5 cellular contexts compared by ENCODE assay signal in genomic region chrX:89215447-89215787, GRCh38.
DNase-seq lines count a peak whose midpoint lies in the region; ATAC-seq, FAIRE-seq and TF ChIP-seq lines count a peak whose summit lies in the region.
"Not testable (repeated sequence)": the region's sequence is repeated elsewhere in the genome, so short reads cannot be mapped to it uniquely, and the experiment has no call there.

No MANE protein-coding gene starts in this region.

- H3K9me3 Mint-ChIP-seq in nephron: not testable (repeated sequence)

- not testable (repeated sequence) for H3K27me3 ChIP-seq in hepatocyte; HepG2 (ENCODE audit: control insufficient read depth in 1 of 2, insufficient read depth in 2 of 2, low read length in 2 of 2)

- not testable (repeated sequence) for H3K4me1 Mint-ChIP-seq in nephron

- TF ChIP-seq CTCF in 22Rv1 (IDR thresholded peaks at IDR 0.05); hepatocyte (IDR thresholded peaks at IDR 0.05; ENCODE audit: poor library complexity); HepG2 (CRISPR knock-in tag; IDR thresholded peaks at IDR 0.05); nephron (IDR thresholded peaks at IDR 0.05; ENCODE audit: unreplicated experiment in 3 of 3): not testable (repeated sequence)

- peak overlapping the region in 2 of 3 experiments; percentile 15 to 84 for H3K27ac Mint-ChIP-seq in nephron

- not testable (repeated sequence) for H3K79me2 ChIP-seq in hepatocyte; HepG2 (ENCODE audit: insufficient read depth, low read length)

- WGBS in hepatocyte (ENCODE audit: low lambda C conversion rate, missing lambda C conversion rate): 60% methylated on average over 1 of the region's 1 CpG
- WGBS in HepG2 (ENCODE audit: low lambda C conversion rate): no CpG with 5 or more reads among the region's 1 CpG

- H4K20me1 ChIP-seq in hepatocyte (ENCODE audit: insufficient read depth, poor library complexity, severe bottlenecking); HepG2 (ENCODE audit: insufficient read depth, low read length): not testable (repeated sequence)

- not testable (repeated sequence) for H3K4me1 ChIP-seq in hepatocyte (ENCODE audit: insufficient read depth); HepG2 (ENCODE audit: insufficient read depth, low read length)

- DNase-seq in GM12891 (ENCODE audit: insufficient read length, low spot score); hepatocyte (ENCODE audit: low spot score); HepG2 (ENCODE audit: low spot score): not testable (repeated sequence)

- POLR2A ChIA-PET in HepG2 (lab: Yijun Ruan, JAX): not testable (repeated sequence)

- FAIRE-seq in GM12891 (lab: Jason Lieb, UNC): peak; percentile 28
- FAIRE-seq in HepG2 (lab: Jason Lieb, UNC): peak; percentile 71

- H3K27ac ChIP-seq in 22Rv1: peak overlapping the region; percentile 58
- H3K27ac ChIP-seq in hepatocyte; HepG2 (ENCODE audit: extremely low read length, insufficient read depth, low read length): not testable (repeated sequence)

- not testable (repeated sequence) for H3K4me3 ChIP-seq in hepatocyte; HepG2 (replicated peaks in 1 of 3; ENCODE audit: insufficient read depth in 1 of 3, low read depth in 2 of 3, low read length in 3 of 3)

- not testable (repeated sequence) for H3K36me3 ChIP-seq in hepatocyte (replicated peaks; ENCODE audit: insufficient read depth, low read depth); HepG2 (replicated peaks in 1 of 2; ENCODE audit: control insufficient read depth in 1 of 2, insufficient read depth in 2 of 2, low read length in 2 of 2)

- H3K27me3 Mint-ChIP-seq in nephron (ENCODE audit: low read depth): not testable (repeated sequence)

- not testable (repeated sequence) for H2AFZ ChIP-seq in hepatocyte; HepG2 (ENCODE audit: low read length)

- in situ Hi-C loops in HepG2 (cut with HindIII; ENCODE audit: extremely low pct_ligation_motif_present, low pct_unique_long_range_greater_than_20kb): not testable (repeated sequence)

- H3K4me3 Mint-ChIP-seq in nephron: not testable (repeated sequence)

- H3K36me3 Mint-ChIP-seq in nephron (ENCODE audit: low read depth): not testable (repeated sequence)

- not testable (repeated sequence) for H3K9me2 ChIP-seq in hepatocyte (replicated peaks; ENCODE audit: insufficient read depth)

- not testable (repeated sequence) for ATAC-seq in HepG2

- H3K9ac ChIP-seq in HepG2 (ENCODE audit: insufficient read depth, low read depth, low read length): not testable (repeated sequence)

- not testable (repeated sequence) for BruUV-seq in HepG2 (replicated peaks; lab: Mats Ljungman, UMichigan)

- TF ChIP-seq POLR2A in GM12891 (IDR thresholded peaks at IDR 0.05; ENCODE audit: low read depth, low read length); HepG2 (IDR thresholded peaks at IDR 0.05; ENCODE audit: insufficient read depth in 1 of 2, low read depth in 2 of 2, low read length in 2 of 2): not testable (repeated sequence)

- CTCF ChIA-PET in HepG2 (lab: Yijun Ruan, JAX; ENCODE audit: low intra/inter-chr PET ratio, low total read pairs): not testable (repeated sequence)

- not testable (repeated sequence) for TF ChIP-seq RAD21 in HepG2 (CRISPR knock-in tag; IDR thresholded peaks at IDR 0.05)

- peak overlapping the region; percentile 51 for H3K4me2 ChIP-seq in hepatocyte
- H3K4me2 ChIP-seq in HepG2 (ENCODE audit: low read depth, low read length): not testable (repeated sequence)

- not testable (repeated sequence) for H3K9me3 ChIP-seq in hepatocyte (ENCODE audit: low read depth); HepG2 (ENCODE audit: low read length)

- TF ChIP-seq EP300 in HepG2 (IDR thresholded peaks at IDR 0.05; ENCODE audit: low read depth in 2 of 2, low read length in 2 of 2); HepG2 (CRISPR knock-in tag; IDR thresholded peaks at IDR 0.05; ENCODE audit: borderline replicate concordance): not testable (repeated sequence)

- intact Hi-C loops in HepG2 (cut with micrococcal nuclease; ENCODE audit: unreplicated experiment): not testable (repeated sequence)
